Comparison of ENCODE assay signal across 1 cellular context in genomic region chr7:132419538-132419937, GRCh38.
TF ChIP-seq lines count a peak whose summit lies in the region.

No MANE protein-coding gene starts in this region.

TF ChIP-seq in K562, 482 proteins besides CTCF, POLR2A, EP300 and RAD21 (continued from another document and continues in another):
- TF ChIP-seq PRDM10 (IDR thresholded peaks at IDR 0.05; ENCODE audit: partially characterized antibody) (peak; percentile 45), PTTG1 (tag; IDR thresholded peaks at IDR 0.05; ENCODE audit: low read depth) (no peak), COPS2 (conservative IDR thresholded peaks at IDR 0.05) (no peak), ZNF197 (CRISPR knock-in tag; IDR thresholded peaks at IDR 0.05; ENCODE audit: low read depth) (no peak), HDAC6 (IDR thresholded peaks at IDR 0.05; ENCODE audit: low read depth, low read length) (no peak), ZNF830 (CRISPR knock-in tag; IDR thresholded peaks at IDR 0.05) (no peak), RREB1 (CRISPR knock-in tag; IDR thresholded peaks at IDR 0.05) (no peak), THRB (CRISPR knock-in tag; conservative IDR thresholded peaks at IDR 0.05) (no peak), ZNF551 (CRISPR knock-in tag; IDR thresholded peaks at IDR 0.05) (no peak), NR2C2 (CRISPR knock-in tag; IDR thresholded peaks at IDR 0.05) (no peak), NR2C2 (tag; IDR thresholded peaks at IDR 0.05) (peak; percentile 53; the same call in 1 of the 2 replicates), MTA2 (IDR thresholded peaks at IDR 0.05; ENCODE audit: low read depth) (peak; percentile 69; the same call in 1 of the 2 replicates), CCAR2 (IDR thresholded peaks at IDR 0.05; ENCODE audit: low read depth, low read length) (no peak), SMARCA4 (IDR thresholded peaks at IDR 0.05) (peak; percentile 67), PBX2 (CRISPR knock-in tag; IDR thresholded peaks at IDR 0.05; ENCODE audit: low read depth) (no peak), PBX2 (tag; conservative IDR thresholded peaks at IDR 0.05; ENCODE audit: low read depth) (peak; percentile 97), ARID3B (CRISPR knock-in tag; IDR thresholded peaks at IDR 0.05; ENCODE audit: borderline replicate concordance) (no peak), ZNF444 (CRISPR knock-in tag; IDR thresholded peaks at IDR 0.05) (0 out of 2 replicates have a peak, but pooled peaks have one; percentile 29), RBM22 (IDR thresholded peaks at IDR 0.05; ENCODE audit: low read depth, low read length, poor library complexity, severe bottlenecking) (no peak), ZMIZ1 (IDR thresholded peaks at IDR 0.05; ENCODE audit: low read depth in 2 of 2, low read length in 2 of 2) (0 out of 4 replicates have a peak, but pooled peaks of 1 of the 2 experiments have one; percentile 36), IFI16 (CRISPR knock-in tag; IDR thresholded peaks at IDR 0.05) (no peak), TFE3 (CRISPR knock-in tag; IDR thresholded peaks at IDR 0.05) (no peak), ELF2 (CRISPR knock-in tag; IDR thresholded peaks at IDR 0.05) (no peak), PHF8 (IDR thresholded peaks at IDR 0.05; ENCODE audit: borderline replicate concordance, low read length) (no peak), PTRF (tag; IDR thresholded peaks at IDR 0.05) (no peak), CREB3 (tag; conservative IDR thresholded peaks at IDR 0.05; ENCODE audit: low read depth) (no peak), NR4A1 (CRISPR knock-in tag; IDR thresholded peaks at IDR 0.05) (no peak), NR4A1 (tag; IDR thresholded peaks at IDR 0.05) (no peak), RB1 (IDR thresholded peaks at IDR 0.05; ENCODE audit: low read depth) (no peak), NCOA6 (IDR thresholded peaks at IDR 0.05) (no peak), ZNF655 (CRISPR knock-in tag; IDR thresholded peaks at IDR 0.05) (no peak), HOXB6 (CRISPR knock-in tag; IDR thresholded peaks at IDR 0.05; ENCODE audit: borderline replicate concordance) (no peak), NUFIP1 (IDR thresholded peaks at IDR 0.05; ENCODE audit: partially characterized antibody) (no peak), GTF2B (IDR thresholded peaks at IDR 0.05; ENCODE audit: extremely low read depth, insufficient read length) (no peak)
